ENCODE assay signal across 1 cellular context in the genomic region with DNA sequence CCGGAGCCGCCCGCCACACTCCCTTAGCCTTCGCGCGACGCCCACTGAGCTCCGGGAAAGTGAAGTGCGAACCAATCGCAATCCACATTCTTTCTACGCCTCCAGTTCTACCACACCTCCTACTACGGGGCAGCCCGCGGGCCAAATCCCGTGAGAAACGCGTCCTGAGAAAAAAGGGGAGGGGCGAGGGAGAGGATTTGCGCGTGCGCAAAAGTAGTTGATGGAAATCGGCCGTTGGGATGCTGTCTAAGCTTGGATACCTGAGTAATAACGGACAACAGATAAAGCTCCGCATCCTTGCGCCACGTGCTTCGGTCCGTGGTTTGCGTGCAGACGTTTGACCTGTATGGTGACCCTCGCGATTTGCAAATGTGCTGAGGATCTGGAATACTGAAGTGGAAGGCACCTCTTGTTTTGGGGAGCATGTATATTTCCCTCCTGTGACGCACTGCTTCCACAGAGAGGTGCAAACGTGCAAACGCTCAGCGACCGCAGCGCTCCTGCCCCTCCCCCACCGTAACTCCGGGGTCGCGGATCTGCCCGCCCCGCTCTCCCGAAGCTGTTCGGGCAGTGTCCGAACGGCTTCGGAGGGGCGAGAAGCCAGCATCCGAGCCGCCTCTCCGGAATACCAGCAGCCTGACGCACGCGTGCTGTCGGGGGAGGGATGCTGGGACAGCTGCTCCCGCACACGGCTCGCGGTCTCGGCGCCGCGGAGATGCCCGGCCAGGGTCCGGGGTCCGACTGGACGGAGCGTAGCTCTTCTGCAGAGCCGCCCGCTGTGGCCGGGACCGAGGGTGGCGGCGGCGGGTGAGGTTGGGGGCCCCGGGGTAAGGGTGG.
TF ChIP-seq lines count a peak whose summit lies in the region.

Gene FAM216A, plus strand, starts transcription at position 634 of the 837 bp plus-strand sequence. Its CDS starts 31 bp downstream, at position 665.
Gene GPN3, minus strand, starts transcription at position 46 of the 837 bp plus-strand sequence. CDS start 54 bp downstream, outside the sequence.

TF ChIP-seq in K562, 482 proteins besides CTCF, POLR2A, EP300 and RAD21 (continued from another document):
- TF ChIP-seq AFF4 (CRISPR knock-in tag; IDR thresholded peaks at IDR 0.05) (0 out of 2 replicates have a peak, but pooled peaks have one; percentile 57), ILK (tag; IDR thresholded peaks at IDR 0.05; ENCODE audit: borderline replicate concordance, low read depth) (no peak), STAG1 (CRISPR knock-in tag; IDR thresholded peaks at IDR 0.05; ENCODE audit: borderline replicate concordance) (no peak), ZFP36 (IDR thresholded peaks at IDR 0.05; ENCODE audit: low read depth, low read length, partially characterized antibody) (no peak), EP400 (IDR thresholded peaks at IDR 0.05) (peak; percentile 98), SP1 (CRISPR knock-in tag; IDR thresholded peaks at IDR 0.05) (peak; percentile 93), ZNF830 (CRISPR knock-in tag; IDR thresholded peaks at IDR 0.05) (no peak), NEUROD1 (IDR thresholded peaks at IDR 0.05; ENCODE audit: borderline replicate concordance, low read depth, low read length, partially characterized antibody) (peak; percentile 93), FOSL1 (tag; conservative IDR thresholded peaks at IDR 0.05) (peak; percentile 76), BACH1 (tag; IDR thresholded peaks at IDR 0.05) (no peak), BRD4 (IDR thresholded peaks at IDR 0.05) (no peak), ZC3H8 (IDR thresholded peaks at IDR 0.05) (no peak), GABPA (tag; conservative IDR thresholded peaks at IDR 0.05; ENCODE audit: low read depth) (no peak), ZNF121 (CRISPR knock-in tag; conservative IDR thresholded peaks at IDR 0.05) (no peak), CREM (IDR thresholded peaks at IDR 0.05; ENCODE audit: low read depth) (peak; percentile 81), TFAM (CRISPR knock-in tag; conservative IDR thresholded peaks at IDR 0.05) (no peak), ZZZ3 (IDR thresholded peaks at IDR 0.05) (no peak), ZKSCAN3 (CRISPR knock-in tag; IDR thresholded peaks at IDR 0.05) (no peak), ZNF41 (CRISPR knock-in tag; conservative IDR thresholded peaks at IDR 0.05) (no peak; the same call in 1 of the 2 replicates), MED1 (CRISPR knock-in tag; IDR thresholded peaks at IDR 0.05; ENCODE audit: borderline replicate concordance) (no peak), CBFB (CRISPR knock-in tag; IDR thresholded peaks at IDR 0.05) (peak; percentile 77; the same call in 1 of the 2 replicates), NR3C1 (CRISPR knock-in tag; IDR thresholded peaks at IDR 0.05) (peak; percentile 75; the same call in 1 of the 2 replicates), YY1 (IDR thresholded peaks at IDR 0.05; ENCODE audit: borderline replicate concordance in 1 of 3, control insufficient read depth in 1 of 3, extremely low read depth in 1 of 3, insufficient read depth in 3 of 3, insufficient read length in 1 of 3, insufficient replicate concordance in 2 of 3, low read depth in 1 of 3, low read length in 2 of 3) (peak in 2 of 3 experiments; percentile 60 to 87), RNF2 (IDR thresholded peaks at IDR 0.05) (peak; percentile 72; the same call in 1 of the 2 replicates), KAT8 (IDR thresholded peaks at IDR 0.05; ENCODE audit: low read depth) (no peak), SMC3 (conservative IDR thresholded peaks at IDR 0.05; ENCODE audit: insufficient read depth, low read depth, low read length) (0 out of 2 replicates have a peak, but pooled peaks have one; percentile 4), POLR2H (tag; IDR thresholded peaks at IDR 0.05; ENCODE audit: low read depth) (peak; percentile 73), TOE1 (IDR thresholded peaks at IDR 0.05; ENCODE audit: borderline replicate concordance) (peak; percentile 85), TOE1 (CRISPR knock-in tag; IDR thresholded peaks at IDR 0.05; ENCODE audit: borderline replicate concordance, low read depth) (no peak), NR1H2 (CRISPR knock-in tag; IDR thresholded peaks at IDR 0.05) (0 out of 2 replicates have a peak, but pooled peaks have one; percentile 69), ZNF75A (CRISPR knock-in tag; IDR thresholded peaks at IDR 0.05) (no peak), ZNF263 (CRISPR knock-in tag; IDR thresholded peaks at IDR 0.05; ENCODE audit: borderline replicate concordance) (no peak), CBX3 (IDR thresholded peaks at IDR 0.05; ENCODE audit: borderline replicate concordance in 1 of 2, low read length in 2 of 2) (no peak; a peak in 1 of 3 replicates), PPARD (CRISPR knock-in tag; IDR thresholded peaks at IDR 0.05) (no peak), RB1 (IDR thresholded peaks at IDR 0.05; ENCODE audit: low read depth) (peak; percentile 71; the same call in 1 of the 2 replicates), SAP30 (IDR thresholded peaks at IDR 0.05; ENCODE audit: borderline replicate concordance, insufficient read depth, low read depth, low read length, poor library complexity, severe bottlenecking) (peak; percentile 42)
- TF ChIP-seq, protein P1, sequence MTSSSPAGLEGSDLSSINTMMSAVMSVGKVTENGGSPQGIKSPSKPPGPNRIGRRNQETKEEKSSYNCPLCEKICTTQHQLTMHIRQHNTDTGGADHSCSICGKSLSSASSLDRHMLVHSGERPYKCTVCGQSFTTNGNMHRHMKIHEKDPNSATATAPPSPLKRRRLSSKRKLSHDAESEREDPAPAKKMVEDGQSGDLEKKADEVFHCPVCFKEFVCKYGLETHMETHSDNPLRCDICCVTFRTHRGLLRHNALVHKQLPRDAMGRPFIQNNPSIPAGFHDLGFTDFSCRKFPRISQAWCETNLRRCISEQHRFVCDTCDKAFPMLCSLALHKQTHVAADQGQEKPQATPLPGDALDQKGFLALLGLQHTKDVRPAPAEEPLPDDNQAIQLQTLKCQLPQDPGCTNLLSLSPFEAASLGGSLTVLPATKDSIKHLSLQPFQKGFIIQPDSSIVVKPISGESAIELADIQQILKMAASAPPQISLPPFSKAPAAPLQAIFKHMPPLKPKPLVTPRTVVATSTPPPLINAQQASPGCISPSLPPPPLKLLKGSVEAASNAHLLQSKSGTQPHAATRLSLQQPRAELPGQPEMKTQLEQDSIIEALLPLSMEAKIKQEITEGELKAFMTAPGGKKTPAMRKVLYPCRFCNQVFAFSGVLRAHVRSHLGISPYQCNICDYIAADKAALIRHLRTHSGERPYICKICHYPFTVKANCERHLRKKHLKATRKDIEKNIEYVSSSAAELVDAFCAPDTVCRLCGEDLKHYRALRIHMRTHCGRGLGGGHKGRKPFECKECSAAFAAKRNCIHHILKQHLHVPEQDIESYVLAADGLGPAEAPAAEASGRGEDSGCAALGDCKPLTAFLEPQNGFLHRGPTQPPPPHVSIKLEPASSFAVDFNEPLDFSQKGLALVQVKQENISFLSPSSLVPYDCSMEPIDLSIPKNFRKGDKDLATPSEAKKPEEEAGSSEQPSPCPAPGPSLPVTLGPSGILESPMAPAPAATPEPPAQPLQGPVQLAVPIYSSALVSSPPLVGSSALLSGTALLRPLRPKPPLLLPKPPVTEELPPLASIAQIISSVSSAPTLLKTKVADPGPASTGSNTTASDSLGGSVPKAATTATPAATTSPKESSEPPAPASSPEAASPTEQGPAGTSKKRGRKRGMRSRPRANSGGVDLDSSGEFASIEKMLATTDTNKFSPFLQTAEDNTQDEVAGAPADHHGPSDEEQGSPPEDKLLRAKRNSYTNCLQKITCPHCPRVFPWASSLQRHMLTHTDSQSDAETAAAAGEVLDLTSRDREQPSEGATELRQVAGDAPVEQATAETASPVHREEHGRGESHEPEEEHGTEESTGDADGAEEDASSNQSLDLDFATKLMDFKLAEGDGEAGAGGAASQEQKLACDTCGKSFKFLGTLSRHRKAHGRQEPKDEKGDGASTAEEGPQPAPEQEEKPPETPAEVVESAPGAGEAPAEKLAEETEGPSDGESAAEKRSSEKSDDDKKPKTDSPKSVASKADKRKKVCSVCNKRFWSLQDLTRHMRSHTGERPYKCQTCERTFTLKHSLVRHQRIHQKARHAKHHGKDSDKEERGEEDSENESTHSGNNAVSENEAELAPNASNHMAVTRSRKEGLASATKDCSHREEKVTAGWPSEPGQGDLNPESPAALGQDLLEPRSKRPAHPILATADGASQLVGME (CRISPR knock-in tag; IDR thresholded peaks at IDR 0.05) = peak; percentile 72; the same call in 1 of the 2 replicates
- TF ChIP-seq, protein P2, sequence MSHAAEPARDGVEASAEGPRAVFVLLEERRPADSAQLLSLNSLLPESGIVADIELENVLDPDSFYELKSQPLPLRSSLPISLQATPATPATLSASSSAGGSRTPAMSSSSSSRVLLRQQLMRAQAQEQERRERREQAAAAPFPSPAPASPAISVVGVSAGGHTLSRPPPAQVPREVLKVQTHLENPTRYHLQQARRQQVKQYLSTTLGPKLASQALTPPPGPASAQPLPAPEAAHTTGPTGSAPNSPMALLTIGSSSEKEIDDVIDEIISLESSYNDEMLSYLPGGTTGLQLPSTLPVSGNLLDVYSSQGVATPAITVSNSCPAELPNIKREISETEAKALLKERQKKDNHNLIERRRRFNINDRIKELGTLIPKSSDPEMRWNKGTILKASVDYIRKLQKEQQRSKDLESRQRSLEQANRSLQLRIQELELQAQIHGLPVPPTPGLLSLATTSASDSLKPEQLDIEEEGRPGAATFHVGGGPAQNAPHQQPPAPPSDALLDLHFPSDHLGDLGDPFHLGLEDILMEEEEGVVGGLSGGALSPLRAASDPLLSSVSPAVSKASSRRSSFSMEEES (CRISPR knock-in tag; IDR thresholded peaks at IDR 0.05) = no peak
- TF ChIP-seq, protein P3, sequence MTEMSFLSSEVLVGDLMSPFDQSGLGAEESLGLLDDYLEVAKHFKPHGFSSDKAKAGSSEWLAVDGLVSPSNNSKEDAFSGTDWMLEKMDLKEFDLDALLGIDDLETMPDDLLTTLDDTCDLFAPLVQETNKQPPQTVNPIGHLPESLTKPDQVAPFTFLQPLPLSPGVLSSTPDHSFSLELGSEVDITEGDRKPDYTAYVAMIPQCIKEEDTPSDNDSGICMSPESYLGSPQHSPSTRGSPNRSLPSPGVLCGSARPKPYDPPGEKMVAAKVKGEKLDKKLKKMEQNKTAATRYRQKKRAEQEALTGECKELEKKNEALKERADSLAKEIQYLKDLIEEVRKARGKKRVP (CRISPR knock-in tag; IDR thresholded peaks at IDR 0.05) = no peak
- TF ChIP-seq, protein P4, sequence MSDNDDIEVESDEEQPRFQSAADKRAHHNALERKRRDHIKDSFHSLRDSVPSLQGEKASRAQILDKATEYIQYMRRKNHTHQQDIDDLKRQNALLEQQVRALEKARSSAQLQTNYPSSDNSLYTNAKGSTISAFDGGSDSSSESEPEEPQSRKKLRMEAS (CRISPR knock-in tag; IDR thresholded peaks at IDR 0.05) = peak; percentile 97
